In genomic region chr6:123417411-123417810, GRCh38 we compare ENCODE assay signal across 19 cellular contexts.
A peak's percentile ranks its signal among the peaks of the same experiment; 100 is the strongest.
DNase-seq lines count a peak whose midpoint lies in the region; ATAC-seq, FAIRE-seq and TF ChIP-seq lines count a peak whose summit lies in the region.
"Had no signal": no experiment of that assay in that cellular context is flagged by ENCODE, and none has a peak within 500 bp of the region (broad histone marks: within the 10 kb centered on the region; RNA-seq: fewer than 3 reads in every experiment).

No MANE protein-coding gene starts in this region.

- no peak overlapping the region for H3K4me3 Mint-ChIP-seq in activated T-cell treated with anti-CD3 and anti-CD28 coated beads, Interleukin-2, amount 50 U/mL, for 4 hours
- H3K4me3 Mint-ChIP-seq: CD8-positive, alpha-beta memory T cell had no signal

- no peak overlapping the region for H3K18ac ChIP-seq in H1 (ENCODE audit: extremely low read depth, low read length)

- H2AK5ac ChIP-seq in H1 (ENCODE audit: low read depth, low read length) = no peak overlapping the region

- TF ChIP-seq POLR2A in H1 (IDR thresholded peaks at IDR 0.05; ENCODE audit: control extremely low read depth in 1 of 2, low read depth in 2 of 2, low read length in 2 of 2) = no peak

- TF ChIP-seq CTCF in left ventricle myocardium inferior (IDR thresholded peaks at IDR 0.05; ENCODE audit: borderline replicate concordance) = no peak
- no peak for TF ChIP-seq CTCF in H1 (IDR thresholded peaks at IDR 0.05; ENCODE audit: control extremely low read depth in 1 of 3, insufficient read depth in 1 of 3, low read depth in 1 of 3, low read length in 3 of 3)

- no peaks in the 10 kb centered on the region for H3K9me3 Mint-ChIP-seq in activated T-cell treated with anti-CD3 and anti-CD28 coated beads, Interleukin-2, amount 50 U/mL, for 4 hours

- H3K4me1 Mint-ChIP-seq in activated T-cell treated with anti-CD3 and anti-CD28 coated beads, Interleukin-2, amount 50 U/mL, for 4 hours (ENCODE audit: low read depth) = no peaks in the 10 kb centered on the region
- H3K4me1 Mint-ChIP-seq: CD8-positive, alpha-beta memory T cell had no signal

- H3K23me2 ChIP-seq in H1 (ENCODE audit: low read depth, low read length) = no peaks in the 10 kb centered on the region; the same call in 1 of the 2 replicates

- H3K4ac ChIP-seq in H1 (replicated peaks; ENCODE audit: insufficient read length, low read depth, low read length) = no peak overlapping the region

- H3K36me3 Mint-ChIP-seq in activated T-cell treated with anti-CD3 and anti-CD28 coated beads, Interleukin-2, amount 50 U/mL, for 4 hours (ENCODE audit: insufficient read depth) = no peaks in the 10 kb centered on the region
- H3K36me3 Mint-ChIP-seq: CD8-positive, alpha-beta memory T cell had no signal

- TF ChIP-seq EP300 in H1 (IDR thresholded peaks at IDR 0.05; ENCODE audit: borderline replicate concordance in 1 of 2, low read depth in 2 of 2, low read length in 2 of 2) = no peak

- H3K27ac ChIP-seq in left ventricle myocardium inferior (replicated peaks) = peak overlapping the region; percentile 38
- no peak overlapping the region for H3K27ac ChIP-seq in H1 (ENCODE audit: low read depth, low read length)
- H3K27ac ChIP-seq in substantia nigra (ENCODE audit: low read depth, low read length, poor library complexity, severe bottlenecking) = no peak overlapping the region

- no peak overlapping the region for H2BK20ac ChIP-seq in H1 (ENCODE audit: low read length)

- no peaks in the 10 kb centered on the region for H4K20me1 ChIP-seq in H1 (replicated peaks in 1 of 2; ENCODE audit: control insufficient read depth in 1 of 2, insufficient read depth in 2 of 2, low read length in 2 of 2)

- H2BK15ac ChIP-seq in H1 (ENCODE audit: low read length) = no peak overlapping the region

- 0 out of 2 replicates have a peak overlapping the region, but pooled peaks have one; percentile 58 for H2AFZ ChIP-seq in H1 (ENCODE audit: low read length)
- peak overlapping the region; percentile 78 for H2AFZ ChIP-seq in neuron (ENCODE audit: low read depth, low read length)

- no peak overlapping the region for H2BK12ac ChIP-seq in H1 (ENCODE audit: low read depth, low read length)

- no peaks in the 10 kb centered on the region for H3K9me3 ChIP-seq in left ventricle myocardium inferior (replicated peaks)
- no peaks in the 10 kb centered on the region for H3K9me3 ChIP-seq in H1 (ENCODE audit: insufficient read depth in 2 of 2, low read depth in 1 of 2, low read length in 1 of 2)
- no peaks in the 10 kb centered on the region for H3K9me3 ChIP-seq in neuron (ENCODE audit: low read length)

- H2BK120ac ChIP-seq in H1 (replicated peaks; ENCODE audit: low read depth, low read length) = no peak overlapping the region

- no peaks in the 10 kb centered on the region for H3K36me3 ChIP-seq in left ventricle myocardium inferior
- no peaks in the 10 kb centered on the region for H3K36me3 ChIP-seq in H1 (ENCODE audit: control insufficient read depth in 2 of 4, insufficient read depth in 4 of 4, low read length in 3 of 4)
- H3K36me3 ChIP-seq in neuron (ENCODE audit: insufficient read depth, low read length) = no peaks in the 10 kb centered on the region

- H3K27me3 ChIP-seq in left ventricle myocardium inferior (ENCODE audit: low read depth) (no peaks in the 10 kb centered on the region), H1 (replicated peaks in 1 of 4; ENCODE audit: control insufficient read depth in 3 of 4, extremely low read depth in 1 of 4, insufficient read depth in 3 of 4, low read length in 3 of 4) (no peaks in the 10 kb centered on the region), neuron (ENCODE audit: insufficient read depth, low read length) (no peaks in the 10 kb centered on the region)

- CTCF ChIA-PET in H1 (lab: Charles Lee; ENCODE audit: partially characterized antibody) = interaction anchor here (0.7 to 5.7 kb wide), 11 partner anchors 11 to 1378 kb away, joined by 3 to 56 read pairs (median 4); no protein-coding TSS in a partner anchor

- 76% methylated on average over 3 of the region's 3 CpGs; no CpG with 5 or more reads in 1 of the 2 experiments for WGBS in H1 (ENCODE audit: extremely low coverage in 1 of 2, insufficient coverage in 1 of 2, insufficient read length in 1 of 2, insufficient replicate concordance in 2 of 2, low coverage in 1 of 2, low lambda C conversion rate in 2 of 2, missing lambda C conversion rate in 1 of 2), 2 experiments

- no peak for ATAC-seq in left ventricle myocardium superior
- ATAC-seq in HG03354 (IDR thresholded peaks at IDR 0.05; ENCODE audit: poor library complexity, severe bottlenecking, unreplicated experiment) = no peak
- no peak for ATAC-seq in activated T-cell treated with anti-CD3 and anti-CD28 coated beads, Interleukin-2, amount 50 U/mL, for 4 hours

- no peak overlapping the region; a peak in 1 of 7 replicates for H3K9ac ChIP-seq in H1 (replicated peaks in 1 of 4; ENCODE audit: extremely low read depth in 1 of 4, low read depth in 3 of 4, low read length in 3 of 4)

- intact Hi-C loops in left ventricle myocardium inferior (cut with micrococcal nuclease) = loop anchor here (5.0 kb wide), 1 partner anchor 295 kb away; no protein-coding TSS in a partner anchor
- intact Hi-C loops in left ventricle myocardium superior (cut with micrococcal nuclease) = loop anchor here (5.0 kb wide), 1 partner anchor 300 kb away; no protein-coding TSS in a partner anchor

- FAIRE-seq in H1 (lab: Jason Lieb, UNC) = no peak
- FAIRE-seq: GM18507 had no signal

- H3K4me1 ChIP-seq in left ventricle myocardium inferior (peaks cover 27% of the 10 kb centered on the region), H1 (replicated peaks in 1 of 4; ENCODE audit: control insufficient read depth in 3 of 4, insufficient read depth in 4 of 4, low read length in 3 of 4) (peaks cover 0 to 5% (median 2%) of the 10 kb centered on the region in 4 experiments; a peak in 2 of 7 replicates), neuron (ENCODE audit: insufficient read depth, low read length) (peaks cover 10% of the 10 kb centered on the region)

- no peak overlapping the region for H4K8ac ChIP-seq in H1 (ENCODE audit: extremely low read depth, insufficient read depth, low read length)

- no peak overlapping the region for H4K5ac ChIP-seq in H1 (ENCODE audit: insufficient read length, low read depth, low read length)

- DNase-seq in left ventricle myocardium inferior (no peak), left ventricle myocardium superior (no peak), H1 (ENCODE audit: low read depth in 1 of 2, low spot score in 2 of 2) (no peak), substantia nigra (lab: John Stamatoyannopoulos, UW) (no peak), NCI-H446 (lab: John Stamatoyannopoulos, UW) (no peak)
- no peak for DNase-seq in activated T-cell treated with anti-CD3 and anti-CD28 coated beads, Interleukin-2, amount 50 U/mL, for 4 hours
- DNase-seq: C1 segment of cervical spinal cord; CD8-positive, alpha-beta memory T cell; GOT3; KBM-7; NCI-H2029 treated with DMSO at 0.1 percent for 48 hours; NCI-H2171; NCI-H748 treated with DMSO at 0.1 percent for 48 hours; NK-92 treated with Interleukin-12 subunit alpha and Interleukin-12 subunit beta, amount 100 ng/mL, for 24 hours; OCI-M1; SIG-M5 had no signal

- no peak overlapping the region for H3K14ac ChIP-seq in H1 (ENCODE audit: insufficient read length)

- no peak overlapping the region for H3K23ac ChIP-seq in H1 (ENCODE audit: insufficient read length)

- POLR2A ChIA-PET in H1 (lab: Charles Lee; ENCODE audit: partially characterized antibody) = no interaction called here

- no peak overlapping the region for H4K91ac ChIP-seq in H1 (replicated peaks; ENCODE audit: insufficient read length, low read length)

- H2BK5ac ChIP-seq in H1 (ENCODE audit: low read depth, low read length) = no peak overlapping the region

- TF ChIP-seq RAD21 in H1 (IDR thresholded peaks at IDR 0.05 in 1 of 2, conservative IDR thresholded peaks at IDR 0.05 in 1 of 2; ENCODE audit: low read depth in 2 of 2, low read length in 2 of 2) = no peak

- H3K4me3 ChIP-seq in left ventricle myocardium inferior (peak overlapping the region; percentile 26), H1 (ENCODE audit: extremely low read depth in 1 of 4, insufficient read depth in 2 of 4, low read depth in 3 of 4, low read length in 4 of 4) (no peak overlapping the region), neuron (ENCODE audit: low read length) (no peak overlapping the region)

- H3K27me3 Mint-ChIP-seq in activated T-cell treated with anti-CD3 and anti-CD28 coated beads, Interleukin-2, amount 50 U/mL, for 4 hours (ENCODE audit: low read depth) = no peaks in the 10 kb centered on the region
- H3K27me3 Mint-ChIP-seq: CD8-positive, alpha-beta memory T cell had no signal

- H3K4me2 ChIP-seq in H1 (ENCODE audit: insufficient read depth in 1 of 2, low read depth in 2 of 2, low read length in 2 of 2) = peak overlapping the region; percentile 32 to 35; a peak in 2 of 4 replicates

- H3K79me1 ChIP-seq in H1 (ENCODE audit: low read depth, low read length) = no peaks in the 10 kb centered on the region

- H3K79me2 ChIP-seq in H1 (ENCODE audit: control insufficient read depth in 1 of 2, insufficient read depth in 2 of 2, low read length in 2 of 2) = no peaks in the 10 kb centered on the region

- no peak overlapping the region for H3K56ac ChIP-seq in H1 (replicated peaks; ENCODE audit: insufficient read length, low read depth, low read length)

TF ChIP-seq in H1, 55 proteins besides CTCF, POLR2A, EP300 and RAD21:
- TF ChIP-seq EZH2 (IDR thresholded peaks at IDR 0.05; ENCODE audit: low read depth, low read length, severe bottlenecking) (no peak), JUN (IDR thresholded peaks at IDR 0.05; ENCODE audit: low read depth, low read length) (no peak), RNF2 (IDR thresholded peaks at IDR 0.05; ENCODE audit: borderline replicate concordance, low read depth, low read length, missing control alignments, poor library complexity, severe bottlenecking) (no peak), EGR1 (IDR thresholded peaks at IDR 0.05; ENCODE audit: borderline replicate concordance, low read depth, low read length) (no peak), NRF1 (IDR thresholded peaks at IDR 0.05; ENCODE audit: low read depth, low read length) (no peak), ZNF274 (IDR thresholded peaks at IDR 0.05; ENCODE audit: borderline replicate concordance, extremely low read depth, low read length) (no peak)
